In the genomic region with DNA sequence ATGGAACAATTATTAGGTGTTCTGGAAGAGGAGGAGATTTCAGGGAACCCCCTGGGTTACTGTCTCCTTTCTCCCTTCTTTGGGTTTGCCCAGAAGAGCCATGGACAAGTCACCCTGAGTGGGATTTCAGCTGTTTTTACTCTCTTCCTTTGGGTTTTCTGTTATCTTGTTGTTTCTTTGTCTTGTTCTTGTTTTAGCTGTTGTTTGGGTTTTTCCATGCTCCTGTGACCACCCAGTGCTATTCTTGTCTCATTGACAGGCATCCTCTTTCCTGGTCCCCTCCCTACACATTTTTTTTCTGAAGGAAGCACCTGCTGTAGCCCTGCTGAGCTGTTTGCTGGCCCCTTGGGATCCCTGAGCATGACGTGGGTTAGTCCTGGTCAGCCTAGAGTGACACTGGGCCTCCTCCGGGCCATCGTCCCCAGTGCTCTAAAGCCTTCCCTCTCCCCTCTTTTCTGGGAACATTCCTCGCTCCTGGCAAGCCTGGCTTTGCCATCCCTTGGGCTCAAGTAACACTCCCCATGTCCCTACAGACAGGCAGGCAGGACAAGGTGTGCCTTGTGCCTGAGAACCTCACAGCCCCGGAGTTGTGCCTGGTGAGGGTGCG, we compare ENCODE assay signal across 9 cellular contexts. TPM values are rescaled to one million over a fixed set of nuclear protein-coding genes. Genes with fewer than 3 reads are reported as not detected.
A peak's percentile ranks its signal among the peaks of the same experiment; 100 is the strongest.
DNase-seq lines count a peak whose midpoint lies in the region; ATAC-seq, FAIRE-seq and TF ChIP-seq lines count a peak whose summit lies in the region.
"Had no signal": no experiment of that assay in that cellular context is flagged by ENCODE, and none has a peak within 500 bp of the region (broad histone marks: within the 10 kb centered on the region; RNA-seq: fewer than 3 reads in every experiment).

No MANE protein-coding gene starts in this region.

- H3K4me1 ChIP-seq in GM12878 (ENCODE audit: control insufficient read depth, insufficient read depth, low read length), result peaks cover 28% of the 10 kb centered on the region

- peak overlapping the region; percentile 82 for H3K27ac ChIP-seq in GM12878 (ENCODE audit: control insufficient read depth, insufficient read depth)

- peak; percentile 51 for DNase-seq in activated CD4-positive, alpha-beta T cell treated with anti-CD3 and anti-CD28 coated beads, Interleukin-2, amount 10 ng/mL, durations not matched to agents 24 days and 14 days
- DNase-seq in activated CD4-positive, alpha-beta T cell treated with anti-CD3 and anti-CD28 coated beads, Interleukin-2, amount 50 U/mL, for 4 hours, result no peak
- DNase-seq in GM12878 (ENCODE audit: low read depth, low spot score) (peak; percentile 57), left colon (no peak), T-helper 2 cell (no peak), H54 (ENCODE audit: insufficient read length, low spot score) (no peak)
- DNase-seq in stimulated activated effector memory CD8-positive, alpha-beta T cell treated with anti-CD3 and anti-CD28 coated beads, Interleukin-12 subunit alpha, Interleukin-12 subunit beta, amount 100 ng/mL, for 72 hours (ENCODE audit: low spot score in 2 of 2), result peak in 1 of 2 donors; percentile 45

- H3K9me3 ChIP-seq in GM12878 (replicated peaks; ENCODE audit: control insufficient read depth, insufficient read depth, low read length), result no peaks in the 10 kb centered on the region; the same call in 2 of the 3 replicates

- no peak for FAIRE-seq in GM12878 (lab: Jason Lieb, UNC)
- FAIRE-seq in H54 (lab: Jason Lieb, UNC), result no peak

- peaks cover 21% of the 10 kb centered on the region for H3K4me1 Mint-ChIP-seq in activated CD4-positive, alpha-beta T cell treated with anti-CD3 and anti-CD28 coated beads, Interleukin-2, amount 10 ng/mL, durations not matched to agents 24 days and 14 days
- peaks cover 28% of the 10 kb centered on the region for H3K4me1 Mint-ChIP-seq in stimulated activated effector memory CD8-positive, alpha-beta T cell treated with anti-CD3 and anti-CD28 coated beads, Interleukin-12 subunit alpha, Interleukin-12 subunit beta, amount 100 ng/mL, for 72 hours

- H3K27me3 ChIP-seq in GM12878 (replicated peaks in 1 of 2; ENCODE audit: control insufficient read depth in 2 of 2, insufficient read depth in 2 of 2, low read length in 1 of 2), result no peaks in the 10 kb centered on the region

- intact Hi-C loops in activated CD4-positive, alpha-beta T cell treated with anti-CD3 and anti-CD28 coated beads, Interleukin-2, amount 10 ng/mL, durations not matched to agents 24 days and 14 days (cut with micrococcal nuclease), result no loop called here
- intact Hi-C loops in GM12878 (cut with micrococcal nuclease; ENCODE audit: unreplicated experiment) (loop anchor here (2.0 kb wide), 1 partner anchor 58 kb away; no protein-coding TSS in a partner anchor), left colon (cut with DNase I, micrococcal nuclease) (no loop called here)

- H3K9ac ChIP-seq in GM12878 (ENCODE audit: control insufficient read depth, insufficient read depth, low read length), result peak overlapping the region; percentile 14

- no peak overlapping the region for H3K4me3 Mint-ChIP-seq in activated CD4-positive, alpha-beta T cell treated with anti-CD3 and anti-CD28 coated beads, Interleukin-2, amount 10 ng/mL, durations not matched to agents 24 days and 14 days
- peak overlapping the region; percentile 40 for H3K4me3 Mint-ChIP-seq in stimulated activated effector memory CD8-positive, alpha-beta T cell treated with anti-CD3 and anti-CD28 coated beads, Interleukin-12 subunit alpha, Interleukin-12 subunit beta, amount 100 ng/mL, for 72 hours

- H3K4me3 ChIP-seq in GM12878, result no peak overlapping the region; the same call in 1 of the 2 replicates

- BruUV-seq in GM12878 (replicated peaks; lab: Mats Ljungman, UMichigan), result no TSS peak

- SMC1A ChIA-PET in GM12878 (lab: Charles Lee; ENCODE audit: uncharacterized antibody, unreplicated experiment), result interaction anchor here (0.7 to 3.0 kb wide), 16 partner anchors 10 to 1312 kb away, joined by 3 to 17 read pairs (median 3); no protein-coding TSS in a partner anchor

- POLR2A ChIA-PET in GM12878 (lab: Charles Lee), result interaction anchor here (0.9 to 1.7 kb wide), 9 partner anchors 15 to 78 kb away, joined by 3 to 6 read pairs (median 3); no protein-coding TSS in a partner anchor

- RAD21 ChIA-PET in GM12878 (lab: Charles Lee; ENCODE audit: unreplicated experiment), result interaction anchor here (0.8 to 3.9 kb wide), 12 partner anchors 15 to 119 kb away, joined by 3 to 34 read pairs (median 4); no protein-coding TSS in a partner anchor

- TF ChIP-seq EP300 in GM12878 (IDR thresholded peaks at IDR 0.05; ENCODE audit: borderline replicate concordance in 1 of 2, control insufficient read depth in 1 of 2, low read depth in 2 of 2, low read length in 2 of 2), result peak in 1 of 2 experiments; percentile 22; a peak in 1 of 4 replicates

- TF ChIP-seq POLR2A in GM12878 (IDR thresholded peaks at IDR 0.05; ENCODE audit: low read depth, low read length) (no peak), H54 (IDR thresholded peaks at IDR 0.05; ENCODE audit: low read depth, low read length) (no peak)

- CTCF ChIA-PET in GM12878 (lab: Yijun Ruan, JAX), result interaction anchor here (0.7 to 4.0 kb wide), 10 partner anchors 8 to 97 kb away, joined by 3 to 44 read pairs (median 6); no protein-coding TSS in a partner anchor

- H3K36me3 Mint-ChIP-seq in activated CD4-positive, alpha-beta T cell treated with anti-CD3 and anti-CD28 coated beads, Interleukin-2, amount 10 ng/mL, durations not matched to agents 24 days and 14 days (ENCODE audit: low read depth), result peaks cover 4% of the 10 kb centered on the region
- H3K36me3 Mint-ChIP-seq in stimulated activated effector memory CD8-positive, alpha-beta T cell treated with anti-CD3 and anti-CD28 coated beads, Interleukin-12 subunit alpha, Interleukin-12 subunit beta, amount 100 ng/mL, for 72 hours, result no peaks in the 10 kb centered on the region

- H3K4me2 ChIP-seq in GM12878 (ENCODE audit: control insufficient read depth, insufficient read depth), result peak overlapping the region; percentile 75

- in situ Hi-C loops in GM12878 (cut with MboI), result no loop called here

- H3K36me3 ChIP-seq in GM12878 (ENCODE audit: control insufficient read depth in 2 of 2, insufficient read depth in 2 of 2, low read length in 1 of 2), result no peaks in the 10 kb centered on the region

- 4% methylated on average over 6 of the region's 6 CpGs for WGBS in GM12878 (ENCODE audit: insufficient coverage, insufficient replicate concordance, low lambda C conversion rate, missing lambda C conversion rate)

- ATAC-seq in HG03025 (IDR thresholded peaks at IDR 0.05; ENCODE audit: low FRiP score, unreplicated experiment) (peak; percentile 33), GM12878 (peak; percentile 68), left colon (no peak)
- no peak for ATAC-seq in stimulated activated effector memory CD8-positive, alpha-beta T cell treated with anti-CD3 and anti-CD28 coated beads, Interleukin-12 subunit alpha, Interleukin-12 subunit beta, amount 100 ng/mL, for 72 hours

- H3K27me3 Mint-ChIP-seq in activated CD4-positive, alpha-beta T cell treated with anti-CD3 and anti-CD28 coated beads, Interleukin-2, amount 10 ng/mL, durations not matched to agents 24 days and 14 days, result peaks cover 10% of the 10 kb centered on the region

- H4K20me1 ChIP-seq in GM12878 (ENCODE audit: control insufficient read depth, insufficient read depth), result no peaks in the 10 kb centered on the region

- H3K79me2 ChIP-seq in GM12878 (ENCODE audit: control insufficient read depth, insufficient read depth, low read length), result no peaks in the 10 kb centered on the region; the same call in 1 of the 2 replicates

- peak overlapping the region; percentile 65 for H2AFZ ChIP-seq in GM12878 (ENCODE audit: control insufficient read depth, low read depth, low read length)

- no peak for TF ChIP-seq RAD21 in GM12878 (IDR thresholded peaks at IDR 0.05; ENCODE audit: insufficient read depth, low read depth, low read length)

- no peaks in the 10 kb centered on the region for H3K9me3 Mint-ChIP-seq in activated CD4-positive, alpha-beta T cell treated with anti-CD3 and anti-CD28 coated beads, Interleukin-2, amount 10 ng/mL, durations not matched to agents 24 days and 14 days
- no peaks in the 10 kb centered on the region for H3K9me3 Mint-ChIP-seq in stimulated activated effector memory CD8-positive, alpha-beta T cell treated with anti-CD3 and anti-CD28 coated beads, Interleukin-12 subunit alpha, Interleukin-12 subunit beta, amount 100 ng/mL, for 72 hours

- no peak for TF ChIP-seq CTCF in GM12878 (IDR thresholded peaks at IDR 0.05 in 2 of 3, conservative IDR thresholded peaks at IDR 0.05 in 1 of 3; ENCODE audit: control insufficient read depth in 2 of 3, extremely low read depth in 1 of 3, insufficient read depth in 1 of 3, low read depth in 3 of 3, low read length in 3 of 3)

- H3K27ac Mint-ChIP-seq in activated CD4-positive, alpha-beta T cell treated with anti-CD3 and anti-CD28 coated beads, Interleukin-2, amount 10 ng/mL, durations not matched to agents 24 days and 14 days, result no peak overlapping the region
- peak overlapping the region; percentile 91 for H3K27ac Mint-ChIP-seq in stimulated activated effector memory CD8-positive, alpha-beta T cell treated with anti-CD3 and anti-CD28 coated beads, Interleukin-12 subunit alpha, Interleukin-12 subunit beta, amount 100 ng/mL, for 72 hours

TF ChIP-seq in GM12878, 131 proteins besides CTCF, POLR2A, EP300 and RAD21 (continues in another document):
- no peak for TF ChIP-seq ZZZ3 (IDR thresholded peaks at IDR 0.05; ENCODE audit: control insufficient read depth, insufficient read length, low read depth)

RNA-seq across cellular contexts. Expression of gene SH2D4B, which starts 3.5 kb away (rescaled TPM):
- 0.19 and 0.23 TPM in 2 replicates for total RNA-seq in activated CD4-positive, alpha-beta T cell treated with anti-CD3 and anti-CD28 coated beads, Interleukin-2, amount 10 ng/mL, durations not matched to agents 24 days and 14 days
- total RNA-seq in GM12878 (2013; cell fraction: nucleolus; rRNA removed), result 1.2 TPM in 2 replicates
- 0.05 and 0.06 TPM in 2 replicates for total RNA-seq in GM12878 (2014; rRNA removed)
- not detected in 2 replicates for total RNA-seq in GM12878 (2014; rRNA removed; fragmentation: Illumina TruSeq; extraction: Trizol)
- total RNA-seq in GM12878 (2021), result 0.13 and 0.19 TPM in 2 replicates
- polyA plus RNA-seq in GM12878 (2011; ENCODE audit: low read depth), result 0.07 TPM
- polyA plus RNA-seq in GM12878 (2011; rRNA removed), result 0.14 TPM in 2 replicates
- 0.08 and 0.09 TPM in 2 replicates for polyA plus RNA-seq in GM12878 (2011; cell fraction: cytosol; rRNA removed)
- 0.61 and 0.67 TPM in 2 replicates for polyA plus RNA-seq in GM12878 (2011; cell fraction: nucleus; rRNA removed)
- polyA plus RNA-seq in GM12878 (2012), result 0.05 and 0.13 TPM in 2 replicates
- not detected in 2 replicates for polyA plus RNA-seq in GM12878 (2014; fragmentation: Illumina TruSeq; extraction: Trizol)
- polyA plus RNA-seq in GM12878 (2014; fragmentation: Nextera tagmentation; extraction: Ambion mirVana), result not detected
- 0.04 TPM in 1 of 2 replicates, not detected in the other for polyA plus RNA-seq in GM12878 (2014; rRNA removed)
- under 1 TPM in 1 of 2 experiments, not detected in 1; 0.21 TPM for polyA plus RNA-seq in GM12878 (2016; fragmentation: Nextera tagmentation; extraction: Ambion mirVana)
- polyA minus RNA-seq in GM12878 (2011; rRNA and poly(A)+ RNA removed), result 0.29 and 0.52 TPM in 2 replicates
- 0.67 TPM in 1 of 2 replicates, not detected in the other for polyA minus RNA-seq in GM12878 (2011; cell fraction: cytosol; rRNA and poly(A)+ RNA removed)
- polyA minus RNA-seq in GM12878 (2011; cell fraction: nucleus; rRNA and poly(A)+ RNA removed), result 0.85 and 0.86 TPM in 2 replicates
- total RNA-seq in left colon, result not detected
- polyA plus RNA-seq: AG04450 had no signal

Comparison
In these comparisons a context has a peak if more than half of its experiments do, and no peak if none do; other contexts are left out.
1. DNase-seq: peak in activated CD4-positive, alpha-beta T cell treated with anti-CD3 and anti-CD28 coated beads, Interleukin-2, amount 10 ng/mL, durations not matched to agents 24 days and 14 days (single experiment) and GM12878 (single experiment); none in activated CD4-positive, alpha-beta T cell treated with anti-CD3 and anti-CD28 coated beads, Interleukin-2, amount 50 U/mL, for 4 hours (0 of 2), left colon (0 of 2), T-helper 2 cell (0 of 5) and H54 (single experiment).
2. ATAC-seq: peak in HG03025 (single experiment) and GM12878 (single experiment); none in stimulated activated effector memory CD8-positive, alpha-beta T cell treated with anti-CD3 and anti-CD28 coated beads, Interleukin-12 subunit alpha, Interleukin-12 subunit beta, amount 100 ng/mL, for 72 hours (single experiment) and left colon (single experiment).